Comparison of ENCODE assay signal across 16 cellular contexts in the genomic region with DNA sequence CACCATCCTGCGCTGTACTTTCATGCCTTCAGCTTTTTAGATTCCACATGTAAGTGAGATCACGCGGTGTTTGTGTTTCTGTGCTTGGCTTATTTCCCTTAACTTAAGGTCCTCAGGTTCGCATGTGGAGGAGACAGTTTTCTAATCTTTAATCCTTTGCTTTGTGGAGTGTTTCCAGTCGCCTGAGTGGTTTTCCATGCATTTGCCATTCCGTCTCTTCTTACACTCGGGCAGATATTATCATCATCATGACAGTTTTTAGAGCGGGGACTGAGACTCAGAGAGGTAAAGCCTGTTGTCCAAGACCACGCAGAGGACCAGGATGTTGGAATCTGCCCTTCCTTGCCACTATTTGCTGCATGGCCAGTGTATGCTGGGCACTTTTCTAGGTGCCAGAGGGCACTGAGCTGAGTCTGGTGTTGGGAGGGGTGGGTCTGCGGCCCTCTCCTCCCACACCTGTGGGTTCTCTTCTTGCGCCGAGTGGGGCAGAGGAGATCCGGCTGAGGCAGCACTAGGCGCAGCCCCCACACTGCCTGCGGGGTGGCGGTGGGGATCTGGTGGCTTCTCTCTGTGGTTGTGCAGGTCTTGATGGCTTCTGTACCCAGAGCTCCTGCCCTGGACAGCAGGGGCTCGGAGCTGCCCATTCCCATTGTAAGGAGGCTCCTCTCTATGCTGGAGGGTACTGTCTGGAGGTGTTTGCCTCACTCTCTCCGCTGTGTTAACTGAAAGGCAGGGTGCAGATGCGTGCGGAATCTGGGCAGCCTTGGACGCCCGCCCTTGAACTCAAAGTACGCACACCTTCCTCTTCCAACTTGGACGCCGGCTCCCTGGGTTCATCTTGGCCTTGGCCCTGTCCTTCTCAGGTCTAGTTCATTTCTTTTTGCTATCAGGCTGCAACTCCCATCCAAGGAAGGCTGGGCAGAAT.
"Had no signal": no experiment of that assay in that cellular context is flagged by ENCODE, and none has a peak within 500 bp of the region (broad histone marks: within the 10 kb centered on the region; RNA-seq: fewer than 3 reads in every experiment).

No MANE protein-coding gene starts in this region.

- H3K9me3 Mint-ChIP-seq: activated naive CD4-positive, alpha-beta T cell treated with anti-CD3 and anti-CD28 coated beads for 36 hours; neural crest cell had no signal

- H3K27ac Mint-ChIP-seq: activated naive CD4-positive, alpha-beta T cell treated with anti-CD3 and anti-CD28 coated beads for 36 hours had no signal

- H3K4me3 ChIP-seq: colonic mucosa, heart left ventricle, left lung, right atrium auricular region, spleen had no signal

- H3K27ac ChIP-seq: colonic mucosa, heart left ventricle, left lung, right atrium auricular region, spleen had no signal

- H3K4me3 Mint-ChIP-seq: activated naive CD4-positive, alpha-beta T cell treated with anti-CD3 and anti-CD28 coated beads for 36 hours; neural crest cell had no signal

- ATAC-seq: heart left ventricle, left lung had no signal

- H3K36me3 ChIP-seq: colonic mucosa, heart left ventricle, left lung, right atrium auricular region, spleen had no signal

- H3K27me3 ChIP-seq: colonic mucosa, heart left ventricle, left lung, right atrium auricular region had no signal

- H3K9me3 ChIP-seq: colonic mucosa, heart left ventricle, left lung, right atrium auricular region, spleen had no signal

- H3K4me1 ChIP-seq: colonic mucosa, right atrium auricular region had no signal

- DNase-seq: activated CD4-positive, alpha-beta T cell treated with anti-CD3 and anti-CD28 coated beads, Interleukin-2, amount 50 U/mL, for 48 hours; activated CD4-positive, CD25-positive, alpha-beta regulatory T cell treated with anti-CD3 and anti-CD28 coated beads, Interleukin-2, amount 50 U/mL, for 72 hours; activated naive CD4-positive, alpha-beta T cell treated with anti-CD3 and anti-CD28 coated beads for 36 hours; colonic mucosa; foreskin melanocyte; heart left ventricle; left lung; mesenchymal stem cell; posterior cingulate gyrus; spleen; stimulated activated CD4-positive, alpha-beta T cell treated with anti-CD3 and anti-CD28 coated beads, Interleukin-1b, Interleukin-23, amount 100 ng/mL, for 48 hours; stimulated activated naive CD4-positive, alpha-beta T cell; SW 1271; T-helper 9 cell had no signal
